In genomic region chr17:50381260-50381815, GRCh38 we compare ENCODE assay signal across 19 cellular contexts.
"Had no signal": no experiment of that assay in that cellular context is flagged by ENCODE, and none has a peak within 500 bp of the region (broad histone marks: within the 10 kb centered on the region; RNA-seq: fewer than 3 reads in every experiment).

No MANE protein-coding gene starts in this region.

- H3K27me3 ChIP-seq: vagina had no signal

- DNase-seq: activated CD4-positive, alpha-beta T cell treated with anti-CD3 and anti-CD28 coated beads, Interleukin-2, amount 50 U/mL, for 1 hour; activated CD4-positive, CD25-positive, alpha-beta regulatory T cell treated with anti-CD3 and anti-CD28 coated beads, Interleukin-2, amount 50 U/mL, for 72 hours; activated CD8-positive, alpha-beta memory T cell treated with anti-CD3 and anti-CD28 coated beads, Interleukin-2, amount 50 U/mL, for 4 hours; activated effector memory CD4-positive, alpha-beta T cell treated with Interleukin-2 at 50 U/mL for 16 hours; activated naive CD4-positive, alpha-beta T cell treated with anti-CD3 and anti-CD28 coated beads, Interleukin-2, amount 10 ng/mL, durations not matched to agents 7 days and 5 days; activated T-cell treated with anti-CD3 and anti-CD28 coated beads, Interleukin-2, amount 50 U/mL, for 4 hours; effector memory CD8-positive, alpha-beta T cell; glutamatergic neuron; hippocampal formation; lower lobe of right lung; nephron progenitor cell; nucleus accumbens; posterior cingulate gyrus; stimulated activated naive CD8-positive, alpha-beta T cell treated with anti-CD3 and anti-CD28 coated beads, Interleukin-15, amount 100 ng/mL, for 72 hours had no signal

- H3K27ac ChIP-seq: epithelial cell of prostate, lower lobe of right lung, vagina had no signal

- H3K9me3 ChIP-seq: lower lobe of right lung, vagina had no signal

- H3K4me3 Mint-ChIP-seq: activated naive CD4-positive, alpha-beta T cell treated with anti-CD3 and anti-CD28 coated beads, Interleukin-2, amount 10 ng/mL, durations not matched to agents 7 days and 5 days; activated T-cell treated with anti-CD3 and anti-CD28 coated beads, Interleukin-2, amount 50 U/mL, for 4 hours; dendritic cell treated with granulocyte-macrophage colony-stimulating factor and Interleukin-4, amounts not matched to agents 40 ng/mL and 50 ng/mL, for 4 days; effector memory CD8-positive, alpha-beta T cell; mesothelial cell of epicardium; nephron progenitor cell; stimulated activated naive CD8-positive, alpha-beta T cell treated with anti-CD3 and anti-CD28 coated beads, Interleukin-15, amount 100 ng/mL, for 72 hours; T-helper 1 cell treated with Interleukin-12 subunit alpha and Interleukin-12 subunit beta and Interleukin-4 antibody, amounts not matched to agents 30 μg/mL and 1 μg/mL, for 36 hours had no signal

- H3K4me3 ChIP-seq: lower lobe of right lung, vagina had no signal

- ATAC-seq: activated T-cell treated with anti-CD3 and anti-CD28 coated beads, Interleukin-2, amount 50 U/mL, for 4 hours; effector memory CD8-positive, alpha-beta T cell; stimulated activated naive CD8-positive, alpha-beta T cell treated with anti-CD3 and anti-CD28 coated beads, Interleukin-15, amount 100 ng/mL, for 72 hours had no signal

- H3K9me3 Mint-ChIP-seq: activated naive CD4-positive, alpha-beta T cell treated with anti-CD3 and anti-CD28 coated beads, Interleukin-2, amount 10 ng/mL, durations not matched to agents 7 days and 5 days; activated T-cell treated with anti-CD3 and anti-CD28 coated beads, Interleukin-2, amount 50 U/mL, for 4 hours; dendritic cell treated with granulocyte-macrophage colony-stimulating factor and Interleukin-4, amounts not matched to agents 40 ng/mL and 50 ng/mL, for 4 days; effector memory CD8-positive, alpha-beta T cell; mesothelial cell of epicardium; nephron progenitor cell; stimulated activated naive CD8-positive, alpha-beta T cell treated with anti-CD3 and anti-CD28 coated beads, Interleukin-15, amount 100 ng/mL, for 72 hours; T-helper 1 cell treated with Interleukin-12 subunit alpha and Interleukin-12 subunit beta and Interleukin-4 antibody, amounts not matched to agents 30 μg/mL and 1 μg/mL, for 36 hours had no signal

- H3K4me1 Mint-ChIP-seq: activated naive CD4-positive, alpha-beta T cell treated with anti-CD3 and anti-CD28 coated beads, Interleukin-2, amount 10 ng/mL, durations not matched to agents 7 days and 5 days; mesothelial cell of epicardium; nephron progenitor cell; stimulated activated naive CD8-positive, alpha-beta T cell treated with anti-CD3 and anti-CD28 coated beads, Interleukin-15, amount 100 ng/mL, for 72 hours had no signal

- H3K4me1 ChIP-seq: lower lobe of right lung, vagina had no signal

- H3K27me3 Mint-ChIP-seq: activated naive CD4-positive, alpha-beta T cell treated with anti-CD3 and anti-CD28 coated beads, Interleukin-2, amount 10 ng/mL, durations not matched to agents 7 days and 5 days; dendritic cell treated with granulocyte-macrophage colony-stimulating factor and Interleukin-4, amounts not matched to agents 40 ng/mL and 50 ng/mL, for 4 days; effector memory CD8-positive, alpha-beta T cell; stimulated activated naive CD8-positive, alpha-beta T cell treated with anti-CD3 and anti-CD28 coated beads, Interleukin-15, amount 100 ng/mL, for 72 hours had no signal

- H3K27ac Mint-ChIP-seq: activated naive CD4-positive, alpha-beta T cell treated with anti-CD3 and anti-CD28 coated beads, Interleukin-2, amount 10 ng/mL, durations not matched to agents 7 days and 5 days; dendritic cell treated with granulocyte-macrophage colony-stimulating factor and Interleukin-4, amounts not matched to agents 40 ng/mL and 50 ng/mL, for 4 days; effector memory CD8-positive, alpha-beta T cell; mesothelial cell of epicardium; nephron progenitor cell; T-helper 1 cell treated with Interleukin-12 subunit alpha and Interleukin-12 subunit beta and Interleukin-4 antibody, amounts not matched to agents 30 μg/mL and 1 μg/mL, for 36 hours had no signal
